In the genomic region with DNA sequence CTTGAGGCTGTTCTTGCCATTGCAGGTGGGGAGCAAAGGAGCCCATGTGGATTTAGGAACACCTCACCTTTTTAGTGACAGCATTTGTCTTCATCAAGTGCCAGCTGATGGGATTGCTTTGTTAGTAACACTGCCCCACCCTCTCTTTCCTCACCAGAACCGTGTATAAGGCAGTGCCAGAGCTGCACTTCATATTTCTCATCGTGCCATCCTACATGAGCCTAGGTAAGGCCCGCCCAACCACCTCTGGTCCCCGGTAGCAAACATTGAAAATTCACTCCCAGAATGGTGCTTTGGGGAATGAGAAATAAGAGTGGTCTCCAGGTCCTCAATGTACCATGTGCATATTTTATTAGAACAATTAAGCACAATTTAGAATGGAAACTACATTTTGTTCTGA, we compare ENCODE assay signal across 24 cellular contexts. TPM values are rescaled to one million over a fixed set of nuclear protein-coding genes. Genes with fewer than 3 reads are reported as not detected.
"Had no signal": no experiment of that assay in that cellular context is flagged by ENCODE, and none has a peak within 500 bp of the region (broad histone marks: within the 10 kb centered on the region; RNA-seq: fewer than 3 reads in every experiment).

No MANE protein-coding gene starts in this region.

- H3K36me3 Mint-ChIP-seq: naive thymus-derived CD4-positive, alpha-beta T cell had no signal

- DNase-seq: dermis blood vessel endothelial cell; dorsolateral prefrontal cortex; effector CD4-positive, alpha-beta T cell; effector memory CD4-positive, alpha-beta T cell; foreskin keratinocyte; heart left ventricle; hippocampal formation; left cardiac atrium; left lung; left ventricle myocardium superior; lower lobe of right lung; mesenchymal stem cell; midbrain; naive thymus-derived CD4-positive, alpha-beta T cell had no signal

- H3K9me3 ChIP-seq: esophagus muscularis mucosa, heart left ventricle, left lung, lower lobe of right lung had no signal

- H3K4me1 ChIP-seq: esophagus muscularis mucosa, foreskin keratinocyte, left lung, lower lobe of right lung had no signal

- H3K4me3 ChIP-seq: coronary artery, esophagus muscularis mucosa, heart left ventricle, left lung, lower lobe of right lung had no signal

- H3K4me1 Mint-ChIP-seq: naive thymus-derived CD4-positive, alpha-beta T cell had no signal

- H3K27ac ChIP-seq: coronary artery, esophagus muscularis mucosa, foreskin keratinocyte, heart left ventricle, left lung, lower lobe of right lung had no signal

- H3K27ac Mint-ChIP-seq: naive thymus-derived CD4-positive, alpha-beta T cell had no signal

- H3K4me3 Mint-ChIP-seq: naive thymus-derived CD4-positive, alpha-beta T cell had no signal

- H3K36me3 ChIP-seq: esophagus muscularis mucosa, heart left ventricle, left lung, lower lobe of right lung had no signal

- H3K27me3 ChIP-seq: dorsolateral prefrontal cortex had no signal

- H3K9me3 Mint-ChIP-seq: naive thymus-derived CD4-positive, alpha-beta T cell had no signal

- ATAC-seq: foreskin keratinocyte; heart left ventricle; left cardiac atrium; left lung; left ventricle myocardium superior; lower lobe of right lung; naive thymus-derived CD4-positive, alpha-beta T cell had no signal

RNA-seq across cellular contexts. Expression of a gene that starts 22.7 kb away (rescaled TPM):
- total RNA-seq: dermis blood vessel endothelial cell; endothelial cell of umbilical vein; epithelial cell of proximal tubule; esophagus muscularis mucosa; fibroblast of lung; foreskin keratinocyte; glomerular endothelial cell; kidney epithelial cell; lung microvascular endothelial cell; mononuclear cell; naive thymus-derived CD4-positive, alpha-beta T cell had no signal
- polyA plus RNA-seq: endothelial cell of umbilical vein; esophagus; fibroblast of lung; foreskin keratinocyte; naive thymus-derived CD4-positive, alpha-beta T cell had no signal
